ENCODE assay signal across 9 cellular contexts in the genomic region with DNA sequence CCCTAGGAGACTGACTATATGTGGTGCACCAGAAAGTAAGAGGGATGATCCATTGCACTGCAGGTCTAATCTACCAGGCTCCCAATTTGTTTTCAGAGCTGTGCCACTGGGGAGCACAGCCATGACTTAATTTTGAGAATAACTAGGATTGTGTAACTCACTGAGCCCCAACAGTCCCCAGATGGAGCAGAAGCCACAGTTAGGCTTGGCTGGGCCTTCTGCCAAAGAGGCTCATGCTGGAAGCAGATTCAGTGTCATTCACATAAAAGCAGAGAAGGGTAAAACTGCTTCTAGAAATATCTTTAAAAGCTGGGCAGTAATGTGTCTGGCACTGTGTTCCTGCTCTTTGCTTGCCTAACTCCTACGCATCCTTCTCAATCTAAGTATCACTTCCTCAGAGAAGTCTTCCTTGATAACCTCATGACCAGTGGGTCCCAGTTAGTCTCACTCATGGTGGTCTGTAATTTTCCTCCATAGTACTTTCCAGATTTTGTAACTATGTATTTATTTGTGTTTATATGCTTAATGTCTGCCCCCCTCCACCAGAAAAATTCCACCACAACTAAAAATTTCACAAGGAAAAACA. TPM values are rescaled to one million over a fixed set of nuclear protein-coding genes. Genes with fewer than 3 reads are reported as not detected.
DNase-seq lines count a peak whose midpoint lies in the region; TF ChIP-seq lines count a peak whose summit lies in the region.
"Had no signal": no experiment of that assay in that cellular context is flagged by ENCODE, and none has a peak within 500 bp of the region (broad histone marks: within the 10 kb centered on the region; RNA-seq: fewer than 3 reads in every experiment).

No MANE protein-coding gene starts in this region.

- H3K9me3 ChIP-seq in breast epithelium, result no peaks in the 10 kb centered on the region

- TF ChIP-seq POLR2A in breast epithelium (IDR thresholded peaks at IDR 0.05), result no peak

- intact Hi-C loops in breast epithelium (cut with DNase I; ENCODE audit: low total_unique reads), result no loop called here

- peak overlapping the region; percentile 36 to 67 for H3K27ac ChIP-seq in breast epithelium

- H3K4me1 ChIP-seq in breast epithelium, result peaks cover 0 to 8% of the 10 kb centered on the region in 2 donors

- TF ChIP-seq CTCF in AG10803 (conservative IDR thresholded peaks at IDR 0.05; ENCODE audit: low read length) (no peak), breast epithelium (IDR thresholded peaks at IDR 0.05) (no peak)

- DNase-seq in AG10803 (ENCODE audit: low read depth), result peak; percentile 91
- peak; percentile 9 for DNase-seq in KG1 (lab: John Stamatoyannopoulos, UW)
- DNase-seq in breast epithelium (ENCODE audit: low spot score in 2 of 2), result no peak
- peak; percentile 52 for DNase-seq in mucosa of gallbladder (ENCODE audit: low spot score)
- DNase-seq in stimulated activated CD4-positive, alpha-beta T cell treated with anti-CD3 and anti-CD28 coated beads, Interleukin-12 subunit alpha, Interleukin-12 subunit beta, amount 100 ng/mL, for 4 hours, result no peak
- no peak for DNase-seq in foreskin melanocyte
- no peak for DNase-seq in activated T-cell treated with anti-CD3 and anti-CD28 coated beads, Interleukin-2, amount 50 U/mL, for 48 hours
- DNase-seq in NCI-H526 (lab: John Stamatoyannopoulos, UW), result no peak
- DNase-seq: NCI-H1048 had no signal

- H3K36me3 ChIP-seq in breast epithelium, result no peaks in the 10 kb centered on the region

- no peaks in the 10 kb centered on the region for H3K27me3 ChIP-seq in breast epithelium

- no peak overlapping the region for H3K4me3 ChIP-seq in AG10803 (ENCODE audit: low read length)
- H3K4me3 ChIP-seq in breast epithelium, result no peak overlapping the region

RNA-seq across cellular contexts. Expression of gene STK40, which starts 20.3 kb away (rescaled TPM):
- 10 to 100 TPM; 22.5 to 36.0 (median 26.2) TPM for total RNA-seq in breast epithelium
- total RNA-seq in mucosa of gallbladder, result 61.2 TPM

RNA-seq across cellular contexts. Expression of gene LSM10, which starts 32.3 kb away (rescaled TPM):
- total RNA-seq in breast epithelium (10 to 100 TPM; 31.8 to 49.5 (median 39.7) TPM), mucosa of gallbladder (41.3 TPM)

RNA-seq across cellular contexts. Expression of gene EVA1B, which starts 42.0 kb away (rescaled TPM):
- 100 to 1,000 TPM in 2 of 3 donors, 10 to 100 TPM in 1; 62.1 to 129 (median 118) TPM for total RNA-seq in breast epithelium
- total RNA-seq in mucosa of gallbladder, result 30.3 TPM

RNA-seq across cellular contexts. Expression of gene SH3D21, which starts 59.2 kb away (rescaled TPM):
- 10 to 100 TPM in 2 of 3 donors, under 1 TPM in 1; 0.80 to 18.7 (median 18.0) TPM for total RNA-seq in breast epithelium
- total RNA-seq in mucosa of gallbladder, result 12.1 TPM

Comparison
In these comparisons a context has a peak if more than half of its experiments do, and no peak if none do; other contexts are left out.
1. DNase-seq: peak in AG10803 (single experiment), KG1 (single experiment) and mucosa of gallbladder (single experiment); none in breast epithelium (0 of 2), stimulated activated CD4-positive, alpha-beta T cell treated with anti-CD3 and anti-CD28 coated beads, Interleukin-12 subunit alpha, Interleukin-12 subunit beta, amount 100 ng/mL, for 4 hours (single experiment), foreskin melanocyte (single experiment), activated T-cell treated with anti-CD3 and anti-CD28 coated beads, Interleukin-2, amount 50 U/mL, for 48 hours (0 of 2) and NCI-H526 (0 of 2).